22 cellular contexts compared by ENCODE assay signal in genomic region chr10:30088178-30088577, GRCh38. TPM values are rescaled to one million over a fixed set of nuclear protein-coding genes. Genes with fewer than 3 reads are reported as not detected.
DNase-seq lines count a peak whose midpoint lies in the region; FAIRE-seq and TF ChIP-seq lines count a peak whose summit lies in the region.
"Had no signal": no experiment of that assay in that cellular context is flagged by ENCODE, and none has a peak within 500 bp of the region (broad histone marks: within the 10 kb centered on the region; RNA-seq: fewer than 3 reads in every experiment).

No MANE protein-coding gene starts in this region.

- no peak overlapping the region for H3K4me2 ChIP-seq in parathyroid adenoma (ENCODE audit: low read length)

- peak; percentile 27 for DNase-seq in HuH-7 (ENCODE audit: low spot score)
- peak; percentile 49 for DNase-seq in astrocyte of the spinal cord (ENCODE audit: low read depth, low spot score)
- peak; percentile 1 for DNase-seq in iPS DF 19.7 (ENCODE audit: low read depth, low spot score)
- DNase-seq in frontal cortex (ENCODE audit: low spot score in 2 of 2), result no peak
- no peak for DNase-seq in HT-29 (ENCODE audit: low spot score)
- DNase-seq in amniotic stem cell (lab: John Stamatoyannopoulos, UW), result no peak
- no peak for DNase-seq in HTR-8/SVneo (ENCODE audit: insufficient read length, low spot score)
- DNase-seq: activated CD8-positive, alpha-beta T cell treated with anti-CD3 and anti-CD28 coated beads, Interleukin-2, amount 10 ng/mL, durations not matched to agents 7 days and 5 days; activated gamma-delta T cell; activated T-cell treated with anti-CD3 and anti-CD28 coated beads, Interleukin-2, amount 50 U/mL, for 1 hour; dermis blood vessel endothelial cell; heart left ventricle; NCI-H2107; NK-92 treated with Interleukin-12 subunit alpha and Interleukin-12 subunit beta, amount 100 ng/mL, for 24 hours; SJCRH30; stimulated activated CD8-positive, alpha-beta memory T cell treated with anti-CD3 and anti-CD28 coated beads, Interleukin-4, amount 100 ng/mL, for 48 hours; transverse colon had no signal

- in situ Hi-C loops in astrocyte of the spinal cord (cut with HindIII; ENCODE audit: low sequenced_read_pairs), result no loop called here

- no peaks in the 10 kb centered on the region for H3K36me3 ChIP-seq in parathyroid adenoma (ENCODE audit: control insufficient read depth, insufficient read depth, low read length)
- H3K36me3 ChIP-seq: breast epithelium, heart left ventricle, SJCRH30, transverse colon had no signal

- no peak overlapping the region for H3K27ac ChIP-seq in parathyroid adenoma
- H3K27ac ChIP-seq: breast epithelium, SJCRH30, transverse colon had no signal

- H3K9me3 ChIP-seq in parathyroid adenoma (ENCODE audit: control insufficient read depth, low read length), result no peaks in the 10 kb centered on the region
- H3K9me3 ChIP-seq: breast epithelium, heart left ventricle, SJCRH30, transverse colon had no signal

- H3K4me3 ChIP-seq in astrocyte of the spinal cord (ENCODE audit: low read depth, low read length), result no peak overlapping the region
- no peak overlapping the region for H3K4me3 ChIP-seq in parathyroid adenoma (ENCODE audit: low read depth, low read length)
- H3K4me3 ChIP-seq: breast epithelium, heart left ventricle, K562, SJCRH30, transverse colon had no signal

- peak overlapping the region; percentile 23 for H2AFZ ChIP-seq in parathyroid adenoma

- TF ChIP-seq CTCF in astrocyte of the spinal cord (IDR thresholded peaks at IDR 0.05; ENCODE audit: low read depth, low read length), result no peak
- no peak for TF ChIP-seq CTCF in parathyroid adenoma (IDR thresholded peaks at IDR 0.05)

- H3K79me2 ChIP-seq in parathyroid adenoma, result no peaks in the 10 kb centered on the region

- FAIRE-seq in frontal cortex (lab: Jason Lieb, UNC) (no peak), HTR-8/SVneo (lab: Jason Lieb, UNC) (no peak)
- FAIRE-seq: GM12892, islet of Langerhans, K562 had no signal

- H3K9ac ChIP-seq in parathyroid adenoma, result no peak overlapping the region

- H3K4me1 ChIP-seq in parathyroid adenoma, result peaks cover 6% of the 10 kb centered on the region
- H3K4me1 ChIP-seq: breast epithelium, SJCRH30 had no signal

- H3K27me3 ChIP-seq in parathyroid adenoma (ENCODE audit: control insufficient read depth, insufficient read depth, low read length), result no peaks in the 10 kb centered on the region
- H3K27me3 ChIP-seq: breast epithelium, heart left ventricle, transverse colon had no signal

RNA-seq across cellular contexts. Expression of gene JCAD, which starts 28.8 kb away (rescaled TPM):
- total RNA-seq in frontal cortex, result 10.2 TPM
- total RNA-seq in HT-29 (2014; rRNA removed; shearing (Covaris generic)), result 3.9 and 5.7 TPM in 2 replicates
- total RNA-seq: K562 had no signal

Comparison
In these comparisons a context has a peak if more than half of its experiments do, and no peak if none do; other contexts are left out.
1. DNase-seq: peak in HuH-7 (single experiment), astrocyte of the spinal cord (single experiment) and iPS DF 19.7 (single experiment); none in frontal cortex (0 of 2), HT-29 (single experiment), amniotic stem cell (single experiment) and HTR-8/SVneo (single experiment).